1 cellular context compared by ENCODE assay signal in the genomic region with DNA sequence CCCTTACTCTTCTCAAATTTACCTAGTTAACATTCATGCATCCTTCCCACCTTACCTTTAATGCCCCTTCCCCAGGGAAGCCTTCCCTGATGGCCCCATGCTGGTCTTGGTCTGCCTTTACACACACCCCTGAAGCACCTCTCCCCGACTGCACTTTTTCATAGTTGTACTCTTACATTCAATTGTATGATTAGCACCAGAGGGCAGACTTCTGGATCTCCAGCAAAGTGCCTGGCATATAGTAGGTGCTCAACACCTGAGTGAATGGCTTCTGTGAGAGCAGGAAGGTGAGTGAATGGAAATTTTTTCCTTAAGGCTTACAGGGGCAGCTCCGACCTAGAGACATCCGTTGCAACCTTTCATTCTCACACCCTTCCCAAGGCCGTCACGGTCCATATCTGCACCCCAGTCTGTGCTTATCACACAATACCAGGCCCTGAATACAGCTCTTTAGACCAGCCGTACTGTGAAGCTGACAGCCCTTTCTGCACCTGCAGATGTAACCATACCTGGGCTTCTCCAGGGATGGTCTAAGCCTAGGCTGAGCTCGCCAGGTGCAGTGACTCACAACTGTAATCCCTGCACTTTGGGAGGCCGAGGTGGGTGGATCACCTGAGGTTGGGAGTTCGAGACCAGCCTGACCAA.
A peak's percentile ranks its signal among the peaks of the same experiment; 100 is the strongest.
TF ChIP-seq lines count a peak whose summit lies in the region.

No MANE protein-coding gene starts in this region.

TF ChIP-seq in K562, 482 proteins besides CTCF, POLR2A, EP300 and RAD21 (continued from another document):
- TF ChIP-seq, protein P1, sequence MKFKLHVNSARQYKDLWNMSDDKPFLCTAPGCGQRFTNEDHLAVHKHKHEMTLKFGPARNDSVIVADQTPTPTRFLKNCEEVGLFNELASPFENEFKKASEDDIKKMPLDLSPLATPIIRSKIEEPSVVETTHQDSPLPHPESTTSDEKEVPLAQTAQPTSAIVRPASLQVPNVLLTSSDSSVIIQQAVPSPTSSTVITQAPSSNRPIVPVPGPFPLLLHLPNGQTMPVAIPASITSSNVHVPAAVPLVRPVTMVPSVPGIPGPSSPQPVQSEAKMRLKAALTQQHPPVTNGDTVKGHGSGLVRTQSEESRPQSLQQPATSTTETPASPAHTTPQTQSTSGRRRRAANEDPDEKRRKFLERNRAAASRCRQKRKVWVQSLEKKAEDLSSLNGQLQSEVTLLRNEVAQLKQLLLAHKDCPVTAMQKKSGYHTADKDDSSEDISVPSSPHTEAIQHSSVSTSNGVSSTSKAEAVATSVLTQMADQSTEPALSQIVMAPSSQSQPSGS (CRISPR knock-in tag; IDR thresholded peaks at IDR 0.05), result no peak
- no peak for TF ChIP-seq NFATC3 (IDR thresholded peaks at IDR 0.05)
- no peak for TF ChIP-seq LEF1 (IDR thresholded peaks at IDR 0.05)
- TF ChIP-seq KLF13 (tag; IDR thresholded peaks at IDR 0.05; ENCODE audit: borderline replicate concordance, low read depth), result no peak
- no peak for TF ChIP-seq ZNF133 (CRISPR knock-in tag; IDR thresholded peaks at IDR 0.05)
- no peak for TF ChIP-seq FOXA3 (CRISPR knock-in tag; conservative IDR thresholded peaks at IDR 0.05 in 1 of 2, IDR thresholded peaks at IDR 0.05 in 1 of 2)
- TF ChIP-seq ZNF121 (CRISPR knock-in tag; conservative IDR thresholded peaks at IDR 0.05), result no peak
- TF ChIP-seq, protein P2, sequence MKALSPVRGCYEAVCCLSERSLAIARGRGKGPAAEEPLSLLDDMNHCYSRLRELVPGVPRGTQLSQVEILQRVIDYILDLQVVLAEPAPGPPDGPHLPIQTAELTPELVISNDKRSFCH (CRISPR knock-in tag; IDR thresholded peaks at IDR 0.05), result no peak
- TF ChIP-seq, protein P2 (tag; IDR thresholded peaks at IDR 0.05), result no peak
- TF ChIP-seq, protein P3, sequence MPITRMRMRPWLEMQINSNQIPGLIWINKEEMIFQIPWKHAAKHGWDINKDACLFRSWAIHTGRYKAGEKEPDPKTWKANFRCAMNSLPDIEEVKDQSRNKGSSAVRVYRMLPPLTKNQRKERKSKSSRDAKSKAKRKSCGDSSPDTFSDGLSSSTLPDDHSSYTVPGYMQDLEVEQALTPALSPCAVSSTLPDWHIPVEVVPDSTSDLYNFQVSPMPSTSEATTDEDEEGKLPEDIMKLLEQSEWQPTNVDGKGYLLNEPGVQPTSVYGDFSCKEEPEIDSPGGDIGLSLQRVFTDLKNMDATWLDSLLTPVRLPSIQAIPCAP (CRISPR knock-in tag; IDR thresholded peaks at IDR 0.05; ENCODE audit: borderline replicate concordance), result no peak
- TF ChIP-seq ZNF764 (CRISPR knock-in tag; IDR thresholded peaks at IDR 0.05; ENCODE audit: low read depth), result no peak
- no peak for TF ChIP-seq HNRNPLL (IDR thresholded peaks at IDR 0.05; ENCODE audit: low read depth, low read length, poor library complexity, severe bottlenecking)
- TF ChIP-seq, protein P4, sequence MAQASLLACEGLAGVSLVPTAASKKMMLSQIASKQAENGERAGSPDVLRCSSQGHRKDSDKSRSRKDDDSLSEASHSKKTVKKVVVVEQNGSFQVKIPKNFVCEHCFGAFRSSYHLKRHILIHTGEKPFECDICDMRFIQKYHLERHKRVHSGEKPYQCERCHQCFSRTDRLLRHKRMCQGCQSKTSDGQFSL (CRISPR knock-in tag; IDR thresholded peaks at IDR 0.05), result no peak
- TF ChIP-seq, protein P4 (tag; IDR thresholded peaks at IDR 0.05), result no peak
- TF ChIP-seq MYBL2 (IDR thresholded peaks at IDR 0.05; ENCODE audit: low read depth), result no peak
- TF ChIP-seq MYBL2 (CRISPR knock-in tag; IDR thresholded peaks at IDR 0.05; ENCODE audit: borderline replicate concordance), result no peak
- TF ChIP-seq PHF20 (IDR thresholded peaks at IDR 0.05; ENCODE audit: partially characterized antibody), result no peak
- TF ChIP-seq ZNF41 (CRISPR knock-in tag; conservative IDR thresholded peaks at IDR 0.05), result no peak
- no peak for TF ChIP-seq ZFP1 (CRISPR knock-in tag; IDR thresholded peaks at IDR 0.05)
- TF ChIP-seq, protein P5, sequence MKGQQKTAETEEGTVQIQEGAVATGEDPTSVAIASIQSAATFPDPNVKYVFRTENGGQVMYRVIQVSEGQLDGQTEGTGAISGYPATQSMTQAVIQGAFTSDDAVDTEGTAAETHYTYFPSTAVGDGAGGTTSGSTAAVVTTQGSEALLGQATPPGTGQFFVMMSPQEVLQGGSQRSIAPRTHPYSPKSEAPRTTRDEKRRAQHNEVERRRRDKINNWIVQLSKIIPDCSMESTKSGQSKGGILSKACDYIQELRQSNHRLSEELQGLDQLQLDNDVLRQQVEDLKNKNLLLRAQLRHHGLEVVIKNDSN (CRISPR knock-in tag; IDR thresholded peaks at IDR 0.05), result no peak
- TF ChIP-seq RBM17 (IDR thresholded peaks at IDR 0.05; ENCODE audit: borderline replicate concordance, low read depth, low read length), result no peak
- TF ChIP-seq ZNF134 (CRISPR knock-in tag; conservative IDR thresholded peaks at IDR 0.05), result no peak
- no peak for TF ChIP-seq FOSL1 (tag; conservative IDR thresholded peaks at IDR 0.05)
- TF ChIP-seq CXXC5 (CRISPR knock-in tag; IDR thresholded peaks at IDR 0.05), result peak; percentile 52; the same call in 1 of the 2 replicates
- TF ChIP-seq, protein P6, sequence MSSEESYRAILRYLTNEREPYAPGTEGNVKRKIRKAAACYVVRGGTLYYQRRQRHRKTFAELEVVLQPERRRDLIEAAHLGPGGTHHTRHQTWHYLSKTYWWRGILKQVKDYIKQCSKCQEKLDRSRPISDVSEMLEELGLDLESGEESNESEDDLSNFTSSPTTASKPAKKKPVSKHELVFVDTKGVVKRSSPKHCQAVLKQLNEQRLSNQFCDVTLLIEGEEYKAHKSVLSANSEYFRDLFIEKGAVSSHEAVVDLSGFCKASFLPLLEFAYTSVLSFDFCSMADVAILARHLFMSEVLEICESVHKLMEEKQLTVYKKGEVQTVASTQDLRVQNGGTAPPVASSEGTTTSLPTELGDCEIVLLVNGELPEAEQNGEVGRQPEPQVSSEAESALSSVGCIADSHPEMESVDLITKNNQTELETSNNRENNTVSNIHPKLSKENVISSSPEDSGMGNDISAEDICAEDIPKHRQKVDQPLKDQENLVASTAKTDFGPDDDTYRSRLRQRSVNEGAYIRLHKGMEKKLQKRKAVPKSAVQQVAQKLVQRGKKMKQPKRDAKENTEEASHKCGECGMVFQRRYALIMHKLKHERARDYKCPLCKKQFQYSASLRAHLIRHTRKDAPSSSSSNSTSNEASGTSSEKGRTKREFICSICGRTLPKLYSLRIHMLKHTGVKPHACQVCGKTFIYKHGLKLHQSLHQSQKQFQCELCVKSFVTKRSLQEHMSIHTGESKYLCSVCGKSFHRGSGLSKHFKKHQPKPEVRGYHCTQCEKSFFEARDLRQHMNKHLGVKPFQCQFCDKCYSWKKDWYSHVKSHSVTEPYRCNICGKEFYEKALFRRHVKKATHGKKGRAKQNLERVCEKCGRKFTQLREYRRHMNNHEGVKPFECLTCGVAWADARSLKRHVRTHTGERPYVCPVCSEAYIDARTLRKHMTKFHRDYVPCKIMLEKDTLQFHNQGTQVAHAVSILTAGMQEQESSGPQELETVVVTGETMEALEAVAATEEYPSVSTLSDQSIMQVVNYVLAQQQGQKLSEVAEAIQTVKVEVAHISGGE (CRISPR knock-in tag; IDR thresholded peaks at IDR 0.05), result no peak
- no peak for TF ChIP-seq PHB2 (IDR thresholded peaks at IDR 0.05; ENCODE audit: low read depth)
- TF ChIP-seq, protein P7, sequence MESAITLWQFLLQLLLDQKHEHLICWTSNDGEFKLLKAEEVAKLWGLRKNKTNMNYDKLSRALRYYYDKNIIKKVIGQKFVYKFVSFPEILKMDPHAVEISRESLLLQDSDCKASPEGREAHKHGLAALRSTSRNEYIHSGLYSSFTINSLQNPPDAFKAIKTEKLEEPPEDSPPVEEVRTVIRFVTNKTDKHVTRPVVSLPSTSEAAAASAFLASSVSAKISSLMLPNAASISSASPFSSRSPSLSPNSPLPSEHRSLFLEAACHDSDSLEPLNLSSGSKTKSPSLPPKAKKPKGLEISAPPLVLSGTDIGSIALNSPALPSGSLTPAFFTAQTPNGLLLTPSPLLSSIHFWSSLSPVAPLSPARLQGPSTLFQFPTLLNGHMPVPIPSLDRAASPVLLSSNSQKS (CRISPR knock-in tag; IDR thresholded peaks at IDR 0.05), result no peak
- TF ChIP-seq, protein P8, sequence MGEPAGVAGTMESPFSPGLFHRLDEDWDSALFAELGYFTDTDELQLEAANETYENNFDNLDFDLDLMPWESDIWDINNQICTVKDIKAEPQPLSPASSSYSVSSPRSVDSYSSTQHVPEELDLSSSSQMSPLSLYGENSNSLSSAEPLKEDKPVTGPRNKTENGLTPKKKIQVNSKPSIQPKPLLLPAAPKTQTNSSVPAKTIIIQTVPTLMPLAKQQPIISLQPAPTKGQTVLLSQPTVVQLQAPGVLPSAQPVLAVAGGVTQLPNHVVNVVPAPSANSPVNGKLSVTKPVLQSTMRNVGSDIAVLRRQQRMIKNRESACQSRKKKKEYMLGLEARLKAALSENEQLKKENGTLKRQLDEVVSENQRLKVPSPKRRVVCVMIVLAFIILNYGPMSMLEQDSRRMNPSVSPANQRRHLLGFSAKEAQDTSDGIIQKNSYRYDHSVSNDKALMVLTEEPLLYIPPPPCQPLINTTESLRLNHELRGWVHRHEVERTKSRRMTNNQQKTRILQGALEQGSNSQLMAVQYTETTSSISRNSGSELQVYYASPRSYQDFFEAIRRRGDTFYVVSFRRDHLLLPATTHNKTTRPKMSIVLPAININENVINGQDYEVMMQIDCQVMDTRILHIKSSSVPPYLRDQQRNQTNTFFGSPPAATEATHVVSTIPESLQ (CRISPR knock-in tag; IDR thresholded peaks at IDR 0.05), result no peak
- TF ChIP-seq, protein P9, sequence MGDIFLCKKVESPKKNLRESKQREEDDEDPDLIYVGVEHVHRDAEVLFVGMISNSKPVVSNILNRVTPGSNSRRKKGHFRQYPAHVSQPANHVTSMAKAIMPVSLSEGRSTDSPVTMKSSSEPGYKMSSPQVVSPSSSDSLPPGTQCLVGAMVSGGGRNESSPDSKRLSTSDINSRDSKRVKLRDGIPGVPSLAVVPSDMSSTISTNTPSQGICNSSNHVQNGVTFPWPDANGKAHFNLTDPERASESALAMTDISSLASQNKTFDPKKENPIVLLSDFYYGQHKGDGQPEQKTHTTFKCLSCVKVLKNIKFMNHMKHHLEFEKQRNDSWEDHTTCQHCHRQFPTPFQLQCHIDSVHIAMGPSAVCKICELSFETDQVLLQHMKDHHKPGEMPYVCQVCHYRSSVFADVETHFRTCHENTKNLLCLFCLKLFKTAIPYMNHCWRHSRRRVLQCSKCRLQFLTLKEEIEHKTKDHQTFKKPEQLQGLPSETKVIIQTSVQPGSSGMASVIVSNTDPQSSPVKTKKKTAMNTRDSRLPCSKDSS (IDR thresholded peaks at IDR 0.05; ENCODE audit: low read depth, partially characterized antibody), result no peak
- TF ChIP-seq, protein P10, sequence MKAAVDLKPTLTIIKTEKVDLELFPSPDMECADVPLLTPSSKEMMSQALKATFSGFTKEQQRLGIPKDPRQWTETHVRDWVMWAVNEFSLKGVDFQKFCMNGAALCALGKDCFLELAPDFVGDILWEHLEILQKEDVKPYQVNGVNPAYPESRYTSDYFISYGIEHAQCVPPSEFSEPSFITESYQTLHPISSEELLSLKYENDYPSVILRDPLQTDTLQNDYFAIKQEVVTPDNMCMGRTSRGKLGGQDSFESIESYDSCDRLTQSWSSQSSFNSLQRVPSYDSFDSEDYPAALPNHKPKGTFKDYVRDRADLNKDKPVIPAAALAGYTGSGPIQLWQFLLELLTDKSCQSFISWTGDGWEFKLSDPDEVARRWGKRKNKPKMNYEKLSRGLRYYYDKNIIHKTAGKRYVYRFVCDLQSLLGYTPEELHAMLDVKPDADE (conservative IDR thresholded peaks at IDR 0.05; ENCODE audit: control insufficient read depth, low read depth, low read length), result 0 out of 2 replicates have a peak, but pooled peaks have one; percentile 48
- TF ChIP-seq, protein P11, sequence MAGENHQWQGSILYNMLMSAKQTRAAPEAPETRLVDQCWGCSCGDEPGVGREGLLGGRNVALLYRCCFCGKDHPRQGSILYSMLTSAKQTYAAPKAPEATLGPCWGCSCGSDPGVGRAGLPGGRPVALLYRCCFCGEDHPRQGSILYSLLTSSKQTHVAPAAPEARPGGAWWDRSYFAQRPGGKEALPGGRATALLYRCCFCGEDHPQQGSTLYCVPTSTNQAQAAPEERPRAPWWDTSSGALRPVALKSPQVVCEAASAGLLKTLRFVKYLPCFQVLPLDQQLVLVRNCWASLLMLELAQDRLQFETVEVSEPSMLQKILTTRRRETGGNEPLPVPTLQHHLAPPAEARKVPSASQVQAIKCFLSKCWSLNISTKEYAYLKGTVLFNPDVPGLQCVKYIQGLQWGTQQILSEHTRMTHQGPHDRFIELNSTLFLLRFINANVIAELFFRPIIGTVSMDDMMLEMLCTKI (IDR thresholded peaks at IDR 0.05; ENCODE audit: partially characterized antibody), result no peak
- peak; percentile 10 for TF ChIP-seq MEIS2 (IDR thresholded peaks at IDR 0.05; ENCODE audit: partially characterized antibody)
- TF ChIP-seq MAZ (CRISPR knock-in tag; conservative IDR thresholded peaks at IDR 0.05 in 1 of 2, IDR thresholded peaks at IDR 0.05 in 1 of 2), result no peak
- no peak for TF ChIP-seq NR1H2 (CRISPR knock-in tag; IDR thresholded peaks at IDR 0.05)
- peak; percentile 91 for TF ChIP-seq ARID1B (IDR thresholded peaks at IDR 0.05)
- TF ChIP-seq ZNF324 (CRISPR knock-in tag; IDR thresholded peaks at IDR 0.05), result no peak
- no peak for TF ChIP-seq SREBF1 (IDR thresholded peaks at IDR 0.05; ENCODE audit: borderline replicate concordance, low read depth, low read length)
- TF ChIP-seq MCM5 (IDR thresholded peaks at IDR 0.05; ENCODE audit: low read depth), result no peak
- TF ChIP-seq EHMT2 (IDR thresholded peaks at IDR 0.05), result no peak
- no peak for TF ChIP-seq ZC3H4 (CRISPR knock-in tag; IDR thresholded peaks at IDR 0.05; ENCODE audit: borderline replicate concordance)
- TF ChIP-seq EZH2 (IDR thresholded peaks at IDR 0.05; ENCODE audit: borderline replicate concordance, low read depth, low read length), result no peak
- peak; percentile 88 for TF ChIP-seq TAL1 (IDR thresholded peaks at IDR 0.05)
- no peak for TF ChIP-seq RBFOX2 (IDR thresholded peaks at IDR 0.05; ENCODE audit: low read depth, low read length)
- TF ChIP-seq TAF1 (IDR thresholded peaks at IDR 0.05; ENCODE audit: control insufficient read depth, extremely low read depth, insufficient read depth, low read length, severe bottlenecking), result no peak
- TF ChIP-seq ZNF253 (CRISPR knock-in tag; conservative IDR thresholded peaks at IDR 0.05), result no peak
- no peak for TF ChIP-seq NFRKB (IDR thresholded peaks at IDR 0.05; ENCODE audit: low read depth)
- peak; percentile 83 for TF ChIP-seq DPF2 (IDR thresholded peaks at IDR 0.05)
- TF ChIP-seq L3MBTL2 (IDR thresholded peaks at IDR 0.05), result no peak
